Comparison of ENCODE assay signal across 8 cellular contexts in genomic region chr12:120529641-120530314, GRCh38. TPM values are rescaled to one million over a fixed set of nuclear protein-coding genes. Genes with fewer than 3 reads are reported as not detected.
A peak's percentile ranks its signal among the peaks of the same experiment; 100 is the strongest.
DNase-seq lines count a peak whose midpoint lies in the region; ATAC-seq, FAIRE-seq and TF ChIP-seq lines count a peak whose summit lies in the region.

No MANE protein-coding gene starts in this region.

- H3K27me3 ChIP-seq in body of pancreas, result no peaks in the 10 kb centered on the region
- no peaks in the 10 kb centered on the region for H3K27me3 ChIP-seq in keratinocyte (ENCODE audit: control insufficient read depth, extremely low read depth, insufficient read depth, low read length)
- no peaks in the 10 kb centered on the region for H3K27me3 ChIP-seq in stomach

- no peak for TF ChIP-seq EP300 in stomach (IDR thresholded peaks at IDR 0.05)

- H2AFZ ChIP-seq in keratinocyte (ENCODE audit: control insufficient read depth, low read length), result peak overlapping the region; percentile 95

- H3K27ac ChIP-seq in body of pancreas, result peak overlapping the region; percentile 75 to 94 (median 92)
- peak overlapping the region; percentile 97 for H3K27ac ChIP-seq in keratinocyte (ENCODE audit: control insufficient read depth, insufficient read depth, low read length)
- peak overlapping the region; percentile 91 to 98 (median 94) for H3K27ac ChIP-seq in stomach

- intact Hi-C loops in body of pancreas (cut with DNase I) (no loop called here), stomach (cut with DNase I; ENCODE audit: low total_unique reads) (no loop called here)

- no peak for DNase-seq in AG04449 (ENCODE audit: low read depth, low spot score)
- peak; percentile 47 for DNase-seq in GM12865 (ENCODE audit: low read depth)
- peak; percentile 38 for DNase-seq in NCI-H526 treated with DMSO at 0.1 percent for 48 hours (lab: John Stamatoyannopoulos, UW)
- DNase-seq in body of pancreas, result peak; percentile 40 to 55 (median 54)
- DNase-seq in keratinocyte (ENCODE audit: low read depth, low spot score), result no peak
- peak; percentile 36 for DNase-seq in stomach
- DNase-seq in mucosa of gallbladder (ENCODE audit: low spot score), result no peak

- H3K79me2 ChIP-seq in keratinocyte (ENCODE audit: control insufficient read depth, insufficient read depth, low read length), result peaks cover 11% of the 10 kb centered on the region

- TF ChIP-seq CTCF in AG04449 (IDR thresholded peaks at IDR 0.05; ENCODE audit: insufficient read depth, low read length, missing control alignments) (peak; percentile 15), GM12865 (IDR thresholded peaks at IDR 0.05; ENCODE audit: insufficient read depth, low read depth, low read length, missing control alignments) (no peak), body of pancreas (IDR thresholded peaks at IDR 0.05) (peak in 2 of 7 experiments; percentile 18 to 22), keratinocyte (optimal IDR thresholded peaks at IDR 0.05 in 1 of 3, IDR thresholded peaks at IDR 0.05 in 1 of 3, conservative IDR thresholded peaks at IDR 0.05 in 1 of 3; ENCODE audit: extremely low read depth in 1 of 3, insufficient read depth in 2 of 3, low read length in 3 of 3) (peak in 2 of 3 experiments; percentile 34 to 42), stomach (IDR thresholded peaks at IDR 0.05) (no peak)

- CTCF ChIA-PET in AG04449 (lab: Yijun Ruan, JAX), result interaction anchor here (1.0 kb wide), 1 partner anchor 9 kb away, joined by 5 read pairs; no protein-coding TSS in a partner anchor

- POLR2A ChIA-PET in AG04449 (lab: Yijun Ruan, JAX), result no interaction called here

- dilution Hi-C loops in keratinocyte (cut with MboI; ENCODE audit: extremely low pct_ligation_motif_present, low sequenced_read_pairs), result no loop called here

- H3K9ac ChIP-seq in keratinocyte (ENCODE audit: control insufficient read depth, extremely low read depth, insufficient read depth, low read length), result peak overlapping the region; percentile 99

- no peaks in the 10 kb centered on the region for H3K9me3 ChIP-seq in body of pancreas
- no peaks in the 10 kb centered on the region for H3K9me3 ChIP-seq in keratinocyte (ENCODE audit: control insufficient read depth, low read depth, low read length)
- no peaks in the 10 kb centered on the region for H3K9me3 ChIP-seq in stomach

- H3K4me1 ChIP-seq in body of pancreas (peaks cover 8% of the 10 kb centered on the region), keratinocyte (ENCODE audit: control insufficient read depth, extremely low read depth, insufficient read depth, low read length) (peaks cover 18% of the 10 kb centered on the region), stomach (peaks cover 4 to 52% (median 24%) of the 10 kb centered on the region in 4 donors)

- no peaks in the 10 kb centered on the region for H4K20me1 ChIP-seq in keratinocyte (ENCODE audit: control insufficient read depth, extremely low read depth, insufficient read depth, low read length)

- WGBS in body of pancreas, 2 donors, result 11 to 21% methylated on average over 14 of the region's 14 CpGs
- WGBS in stomach, 5 donors, result 12 to 17% (median 14%) methylated on average over 14 of the region's 14 CpGs

- FAIRE-seq in keratinocyte (lab: Jason Lieb, UNC), result no peak

- peak overlapping the region; percentile 99 for H3K4me2 ChIP-seq in keratinocyte (ENCODE audit: control insufficient read depth, extremely low read depth, insufficient read depth, low read depth, low read length)

- H3K36me3 ChIP-seq in body of pancreas (replicated peaks in 1 of 2; ENCODE audit: insufficient read depth in 1 of 2, low read depth in 2 of 2), result no peaks in the 10 kb centered on the region
- H3K36me3 ChIP-seq in keratinocyte (ENCODE audit: control insufficient read depth in 2 of 2, extremely low read depth in 1 of 2, insufficient read depth in 2 of 2, low read length in 2 of 2), result no peaks in the 10 kb centered on the region
- H3K36me3 ChIP-seq in stomach, result peaks cover 0 to 10% (median 4%) of the 10 kb centered on the region in 4 donors

- H3K9me1 ChIP-seq in keratinocyte (ENCODE audit: control insufficient read depth, extremely low read depth, insufficient read depth, low read length), result no peaks in the 10 kb centered on the region

- TF ChIP-seq POLR2A in body of pancreas (IDR thresholded peaks at IDR 0.05) (peak in 1 of 3 donors; percentile 45), stomach (IDR thresholded peaks at IDR 0.05) (no peak)

- H3K4me3 ChIP-seq in AG04449 (ENCODE audit: low read depth, low read length), result peak overlapping the region; percentile 92
- H3K4me3 ChIP-seq in GM12865 (ENCODE audit: low read depth, low read length), result peak overlapping the region; percentile 82
- H3K4me3 ChIP-seq in body of pancreas, result no peak overlapping the region
- peak overlapping the region; percentile 61 to 98 (median 89) for H3K4me3 ChIP-seq in keratinocyte (ENCODE audit: control insufficient read depth in 2 of 3, extremely low read depth in 1 of 3, insufficient read depth in 2 of 3, low read depth in 1 of 3, low read length in 3 of 3)
- peak overlapping the region; percentile 61 to 90 (median 70) for H3K4me3 ChIP-seq in stomach

- ATAC-seq in body of pancreas (peak; percentile 48), GM21529 (IDR thresholded peaks at IDR 0.05; ENCODE audit: unreplicated experiment) (no peak)

RNA-seq across cellular contexts. Expression of gene COQ5, which starts 0.8 kb away (rescaled TPM):
- total RNA-seq in body of pancreas (10 to 100 TPM in 1 of 2 donors, 1 to 10 TPM in 1; 9.6 to 24.1 TPM), stomach (10 to 100 TPM in 3 of 5 donors, 1 to 10 TPM in 2; 2.6 to 32.4 (median 10.5) TPM), mucosa of gallbladder (31.6 TPM)
- polyA plus RNA-seq in keratinocyte (23.9 to 38.7 TPM (median 27.9 TPM) in 3 replicates), stomach (10 to 100 TPM; 24.0 to 31.8 (median 27.8) TPM)
- 27.6 TPM for polyA plus RNA-seq in keratinocyte (2011; ENCODE audit: low read depth)
- 21.2 and 34.8 TPM in 2 replicates for polyA plus RNA-seq in keratinocyte (2011; cell fraction: cytosol; rRNA removed)
- polyA plus RNA-seq in keratinocyte (2011; cell fraction: nucleus; rRNA removed), result 17.6 and 21.7 TPM in 2 replicates
- polyA plus RNA-seq in keratinocyte (2012; ENCODE audit: low replicate concordance), result 25.6 and 25.7 TPM in 2 replicates
- 10.5 to 16.7 TPM (median 10.8 TPM) in 3 replicates for polyA minus RNA-seq in keratinocyte
- polyA minus RNA-seq in keratinocyte (2011; cell fraction: cytosol; rRNA and poly(A)+ RNA removed), result 12.9 TPM
- 10.1 and 10.9 TPM in 2 replicates for polyA minus RNA-seq in keratinocyte (2011; cell fraction: nucleus; rRNA and poly(A)+ RNA removed)

RNA-seq across cellular contexts. Expression of gene RNF10, which starts 4.4 kb away (rescaled TPM):
- total RNA-seq in body of pancreas (100 to 1,000 TPM in 1 of 2 donors, 10 to 100 TPM in 1; 62.5 to 124 TPM), stomach (100 to 1,000 TPM; 189 to 656 (median 318) TPM), mucosa of gallbladder (195 TPM)
- polyA plus RNA-seq in keratinocyte (55.3 to 160 TPM (median 60.3 TPM) in 3 replicates), stomach (100 to 1,000 TPM; 124 to 157 (median 133) TPM)
- polyA plus RNA-seq in keratinocyte (2011; ENCODE audit: low read depth), result 117 TPM
- 111 and 126 TPM in 2 replicates for polyA plus RNA-seq in keratinocyte (2011; cell fraction: cytosol; rRNA removed)
- 127 and 134 TPM in 2 replicates for polyA plus RNA-seq in keratinocyte (2011; cell fraction: nucleus; rRNA removed)
- polyA plus RNA-seq in keratinocyte (2012; ENCODE audit: low replicate concordance), result 146 and 149 TPM in 2 replicates
- polyA minus RNA-seq in keratinocyte, result 160 to 215 TPM (median 165 TPM) in 3 replicates
- 150 TPM for polyA minus RNA-seq in keratinocyte (2011; cell fraction: cytosol; rRNA and poly(A)+ RNA removed)
- polyA minus RNA-seq in keratinocyte (2011; cell fraction: nucleus; rRNA and poly(A)+ RNA removed), result 58.6 and 87.3 TPM in 2 replicates

RNA-seq across cellular contexts. Expression of gene DYNLL1, which starts 33.9 kb away (rescaled TPM):
- total RNA-seq in body of pancreas (100 to 1,000 TPM in 1 of 2 donors, 10 to 100 TPM in 1; 48.5 to 143 TPM), stomach (100 to 1,000 TPM in 4 of 5 donors, 10 to 100 TPM in 1; 27.2 to 197 (median 114) TPM), mucosa of gallbladder (393 TPM)
- polyA plus RNA-seq in keratinocyte (636 to 744 TPM (median 716 TPM) in 3 replicates), stomach (100 to 1,000 TPM; 476 to 580 (median 578) TPM)
- 930 TPM for polyA plus RNA-seq in keratinocyte (2011; ENCODE audit: low read depth)
- polyA plus RNA-seq in keratinocyte (2011; cell fraction: cytosol; rRNA removed), result 714 and 1,036 TPM in 2 replicates
- 242 and 323 TPM in 2 replicates for polyA plus RNA-seq in keratinocyte (2011; cell fraction: nucleus; rRNA removed)
- 789 and 1,036 TPM in 2 replicates for polyA plus RNA-seq in keratinocyte (2012; ENCODE audit: low replicate concordance)
- polyA minus RNA-seq in keratinocyte, result 151 to 237 TPM (median 177 TPM) in 3 replicates
- 253 TPM for polyA minus RNA-seq in keratinocyte (2011; cell fraction: cytosol; rRNA and poly(A)+ RNA removed)
- polyA minus RNA-seq in keratinocyte (2011; cell fraction: nucleus; rRNA and poly(A)+ RNA removed), result 42.6 and 45.2 TPM in 2 replicates

RNA-seq across cellular contexts. Expression of gene POP5, which starts 51.4 kb away (rescaled TPM):
- total RNA-seq in body of pancreas (10 to 100 TPM; 23.9 to 45.8 TPM), stomach (10 to 100 TPM; 10.5 to 62.3 (median 34.3) TPM), mucosa of gallbladder (50.9 TPM)
- polyA plus RNA-seq in keratinocyte (94.4 to 105 TPM (median 102 TPM) in 3 replicates), stomach (10 to 100 TPM; 33.9 to 51.2 (median 49.1) TPM)
- 22.2 TPM for polyA plus RNA-seq in keratinocyte (2011; ENCODE audit: low read depth)
- polyA plus RNA-seq in keratinocyte (2011; cell fraction: cytosol; rRNA removed), result 86.1 and 106 TPM in 2 replicates
- polyA plus RNA-seq in keratinocyte (2011; cell fraction: nucleus; rRNA removed), result 104 and 109 TPM in 2 replicates
- 49.0 and 60.6 TPM in 2 replicates for polyA plus RNA-seq in keratinocyte (2012; ENCODE audit: low replicate concordance)
- polyA minus RNA-seq in keratinocyte, result 18.5 to 48.3 TPM (median 29.1 TPM) in 3 replicates
- 38.0 TPM for polyA minus RNA-seq in keratinocyte (2011; cell fraction: cytosol; rRNA and poly(A)+ RNA removed)
- polyA minus RNA-seq in keratinocyte (2011; cell fraction: nucleus; rRNA and poly(A)+ RNA removed), result 12.7 and 13.5 TPM in 2 replicates

Comparison
In these comparisons a context has a peak if more than half of its experiments do, and no peak if none do; other contexts are left out.
1. DNase-seq: peak in GM12865 (single experiment), NCI-H526 treated with DMSO at 0.1 percent for 48 hours (single experiment), body of pancreas (4 of 4) and stomach (single experiment); none in AG04449 (single experiment), keratinocyte (single experiment) and mucosa of gallbladder (single experiment).
2. H3K4me3 ChIP-seq: peak in AG04449 (single experiment), GM12865 (single experiment), keratinocyte (3 of 3) and stomach (4 of 4); none in body of pancreas (0 of 2).
3. CTCF ChIP-seq: peak in AG04449 (single experiment) and keratinocyte (2 of 3); none in GM12865 (single experiment) and stomach (0 of 7).
4. Peak in every context shown above with its lines, with median percentiles within 50 percentile points of each other: H3K27ac ChIP-seq.